Comparison of ENCODE assay signal across 8 cellular contexts in the genomic region with DNA sequence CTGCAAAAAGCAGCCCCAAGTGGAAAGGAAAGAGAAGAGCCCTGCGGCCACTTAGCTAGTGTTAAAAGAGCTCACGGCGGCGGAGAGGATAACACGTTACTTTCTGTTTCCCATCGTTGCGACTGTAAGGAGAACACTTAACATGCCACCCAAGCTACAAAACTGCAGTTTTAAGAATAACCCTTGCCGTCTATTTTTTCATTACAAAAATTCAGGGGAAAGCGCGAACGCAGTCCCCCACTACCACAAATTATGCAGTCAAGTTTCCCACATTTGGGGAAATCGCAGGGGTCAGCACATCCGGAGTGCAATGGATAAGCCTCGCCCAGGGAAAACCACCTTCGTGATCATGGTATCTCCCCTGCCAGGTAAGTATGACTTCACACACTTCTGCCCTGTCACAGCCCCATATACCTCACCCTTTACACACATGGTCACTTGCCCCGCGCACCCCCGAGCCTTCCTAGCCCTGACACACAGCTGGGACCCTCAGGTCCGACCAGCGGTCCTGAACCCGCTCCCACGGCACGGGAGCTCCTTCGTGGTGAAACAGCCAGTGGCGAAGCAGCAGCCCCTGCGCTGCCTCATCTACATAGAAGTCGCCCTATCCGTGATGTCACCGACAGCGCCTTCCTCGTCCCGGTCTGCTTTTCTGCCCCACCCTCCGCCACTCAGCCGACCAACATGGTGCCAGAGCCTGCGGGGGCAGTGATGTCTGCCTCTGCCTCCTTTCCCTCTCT. TPM values are rescaled to one million over a fixed set of nuclear protein-coding genes. Genes with fewer than 3 reads are reported as not detected.
DNase-seq lines count a peak whose midpoint lies in the region; ATAC-seq lines count a peak whose summit lies in the region.
"Not testable (repeated sequence)": the region's sequence is repeated elsewhere in the genome, so short reads cannot be mapped to it uniquely, and the experiment has no call there.

No MANE protein-coding gene starts in this region.

- H3K9me3 Mint-ChIP-seq in activated CD4-positive, alpha-beta T cell treated with anti-CD3 and anti-CD28 coated beads for 36 hours (ENCODE audit: low read depth): not testable (repeated sequence)

- ATAC-seq in HG03280 (IDR thresholded peaks at IDR 0.05; ENCODE audit: unreplicated experiment): peak; percentile 91
- peak; percentile 92 for ATAC-seq in activated CD4-positive, alpha-beta T cell treated with anti-CD3 and anti-CD28 coated beads for 36 hours
- peak; percentile 88 for ATAC-seq in left lobe of liver

- H3K27ac Mint-ChIP-seq in activated CD4-positive, alpha-beta T cell treated with anti-CD3 and anti-CD28 coated beads for 36 hours: peak overlapping the region; percentile 95

- H3K4me3 Mint-ChIP-seq in activated CD4-positive, alpha-beta T cell treated with anti-CD3 and anti-CD28 coated beads for 36 hours: peak overlapping the region; percentile 76

- peak; percentile 29 for DNase-seq in Ammon's horn (ENCODE audit: low spot score)
- peak; percentile 17 for DNase-seq in GM19238 (ENCODE audit: insufficient read length, low spot score)
- DNase-seq in NCI-H460 (ENCODE audit: extremely low read depth, low read depth): peak; percentile 99
- peak; percentile 88 for DNase-seq in activated CD4-positive, alpha-beta T cell treated with anti-CD3 and anti-CD28 coated beads for 36 hours
- DNase-seq in cerebellum (ENCODE audit: low spot score): peak; percentile 26
- DNase-seq in left lobe of liver (ENCODE audit: low spot score): peak; percentile 86
- DNase-seq in stimulated activated CD4-positive, alpha-beta T cell treated with anti-CD3 and anti-CD28 coated beads, Interleukin-1b, Interleukin-23, amount 100 ng/mL, for 4 hours (ENCODE audit: low read depth in 2 of 2): peak; percentile 36 to 62

- POLR2A ChIA-PET in activated CD4-positive, alpha-beta T cell treated with anti-CD3 and anti-CD28 coated beads for 36 hours (lab: Charles Lee): interaction anchor here (0.9 to 1.0 kb wide), 6 partner anchors 40 to 1619 kb away, joined by 4 to 35 read pairs (median 6); partner anchors contain the start of gene NBPF20

- CTCF ChIA-PET in activated CD4-positive, alpha-beta T cell treated with anti-CD3 and anti-CD28 coated beads for 36 hours (lab: Charles Lee): interaction anchor here (0.6 kb wide), 1 partner anchor 349 kb away, joined by 3 read pairs; no protein-coding TSS in a partner anchor

- intact Hi-C loops in activated CD4-positive, alpha-beta T cell treated with anti-CD3 and anti-CD28 coated beads for 36 hours (cut with DNase I, micrococcal nuclease): not testable (repeated sequence)

- not testable (repeated sequence) for H3K36me3 Mint-ChIP-seq in activated CD4-positive, alpha-beta T cell treated with anti-CD3 and anti-CD28 coated beads for 36 hours (ENCODE audit: low read depth)

- H3K4me1 Mint-ChIP-seq in activated CD4-positive, alpha-beta T cell treated with anti-CD3 and anti-CD28 coated beads for 36 hours: not testable (repeated sequence)

- not testable (repeated sequence) for H3K27me3 Mint-ChIP-seq in activated CD4-positive, alpha-beta T cell treated with anti-CD3 and anti-CD28 coated beads for 36 hours

RNA-seq across cellular contexts. Expression of gene NBPF20, which starts 40.2 kb away (rescaled TPM):
- total RNA-seq in NCI-H460 (2014; rRNA removed; shearing (Covaris generic)): 2.5 and 2.8 TPM in 2 replicates
- 3.8 and 5.5 TPM in 2 replicates for polyA plus RNA-seq in NCI-H460 (2014; cell fraction: nucleus; rRNA removed)
- total RNA-seq in activated CD4-positive, alpha-beta T cell treated with anti-CD3 and anti-CD28 coated beads for 36 hours: 1 to 10 TPM; 1.2 to 1.5 TPM
- total RNA-seq in cerebellum (10.8 TPM), left lobe of liver (10.0 TPM)

Comparison
In these comparisons a context has a peak if more than half of its experiments do, and no peak if none do; other contexts are left out.
1. Peak in every context shown above with its lines: DNase-seq and ATAC-seq.
2. DNase-seq: peak in every context shown above with its lines; median percentile 99 in NCI-H460; 88 in activated CD4-positive, alpha-beta T cell treated with anti-CD3 and anti-CD28 coated beads for 36 hours; 86 in left lobe of liver; 49 in stimulated activated CD4-positive, alpha-beta T cell treated with anti-CD3 and anti-CD28 coated beads, Interleukin-1b, Interleukin-23, amount 100 ng/mL, for 4 hours; 29 in Ammon's horn; 26 in cerebellum; 17 in GM19238.